In genomic region chr4:83115000-83115399, GRCh38 we compare ENCODE assay signal across 10 cellular contexts. TPM values are rescaled to one million over a fixed set of nuclear protein-coding genes. Genes with fewer than 3 reads are reported as not detected.
DNase-seq lines count a peak whose midpoint lies in the region; ATAC-seq and TF ChIP-seq lines count a peak whose summit lies in the region.
"Had no signal": no experiment of that assay in that cellular context is flagged by ENCODE, and none has a peak within 500 bp of the region (broad histone marks: within the 10 kb centered on the region; RNA-seq: fewer than 3 reads in every experiment).

No MANE protein-coding gene starts in this region.

- TF ChIP-seq CTCF in esophagus squamous epithelium (IDR thresholded peaks at IDR 0.05): no peak

- no peaks in the 10 kb centered on the region for H3K27me3 ChIP-seq in esophagus squamous epithelium
- H3K27me3 ChIP-seq: thyroid gland had no signal

- intact Hi-C loops in esophagus squamous epithelium (cut with DNase I): no loop called here

- H3K36me3 ChIP-seq in esophagus squamous epithelium: no peaks in the 10 kb centered on the region
- H3K36me3 ChIP-seq: thyroid gland had no signal

- no peaks in the 10 kb centered on the region for H3K9me3 Mint-ChIP-seq in T-helper 2 cell treated with Interferon-gamma antibody and Interleukin-4, amounts not matched to agents 5 μg/mL and 100 μg/mL, for 36 hours
- H3K9me3 Mint-ChIP-seq in stimulated activated memory B cell treated with anti-CD40 and anti-IgM and Interleukin-4, amounts not matched to agents 10 μg/mL and 1 μg/mL and 100 μg/mL, for 72 hours: no peaks in the 10 kb centered on the region

- peak overlapping the region; percentile 92 for H3K4me3 Mint-ChIP-seq in T-helper 2 cell treated with Interferon-gamma antibody and Interleukin-4, amounts not matched to agents 5 μg/mL and 100 μg/mL, for 36 hours
- H3K4me3 Mint-ChIP-seq in stimulated activated memory B cell treated with anti-CD40 and anti-IgM and Interleukin-4, amounts not matched to agents 10 μg/mL and 1 μg/mL and 100 μg/mL, for 72 hours: peak overlapping the region; percentile 81

- H3K36me3 Mint-ChIP-seq in T-helper 2 cell treated with Interferon-gamma antibody and Interleukin-4, amounts not matched to agents 5 μg/mL and 100 μg/mL, for 36 hours (ENCODE audit: low read depth): peaks cover 21% of the 10 kb centered on the region
- no peaks in the 10 kb centered on the region for H3K36me3 Mint-ChIP-seq in stimulated activated memory B cell treated with anti-CD40 and anti-IgM and Interleukin-4, amounts not matched to agents 10 μg/mL and 1 μg/mL and 100 μg/mL, for 72 hours

- no peak for DNase-seq in T-helper 2 cell treated with Interferon-gamma antibody and Interleukin-4, amounts not matched to agents 5 μg/mL and 100 μg/mL, for 36 hours (ENCODE audit: low spot score)
- DNase-seq in T-helper 2 cell (no peak), RPMI7951 (ENCODE audit: low read depth) (peak; percentile 26), esophagus squamous epithelium (lab: John Stamatoyannopoulos, UW) (no peak), inferior parietal cortex (ENCODE audit: extremely low spot score) (no peak)
- DNase-seq: aorta, thyroid gland had no signal

- peak overlapping the region in 3 of 4 donors; percentile 43 to 72 (median 52) for H3K27ac ChIP-seq in esophagus squamous epithelium
- H3K27ac ChIP-seq: thyroid gland had no signal

- H3K9me3 ChIP-seq in esophagus squamous epithelium: no peaks in the 10 kb centered on the region
- H3K9me3 ChIP-seq: thyroid gland had no signal

- peaks cover 11% of the 10 kb centered on the region for H3K27me3 Mint-ChIP-seq in T-helper 2 cell treated with Interferon-gamma antibody and Interleukin-4, amounts not matched to agents 5 μg/mL and 100 μg/mL, for 36 hours (ENCODE audit: low read depth)
- no peaks in the 10 kb centered on the region for H3K27me3 Mint-ChIP-seq in stimulated activated memory B cell treated with anti-CD40 and anti-IgM and Interleukin-4, amounts not matched to agents 10 μg/mL and 1 μg/mL and 100 μg/mL, for 72 hours

- no peak for TF ChIP-seq POLR2A in esophagus squamous epithelium (IDR thresholded peaks at IDR 0.05)

- peaks cover 51% of the 10 kb centered on the region for H3K4me1 Mint-ChIP-seq in T-helper 2 cell treated with Interferon-gamma antibody and Interleukin-4, amounts not matched to agents 5 μg/mL and 100 μg/mL, for 36 hours (ENCODE audit: low read depth)
- peaks cover 55% of the 10 kb centered on the region for H3K4me1 Mint-ChIP-seq in stimulated activated memory B cell treated with anti-CD40 and anti-IgM and Interleukin-4, amounts not matched to agents 10 μg/mL and 1 μg/mL and 100 μg/mL, for 72 hours

- ATAC-seq in stimulated activated memory B cell treated with anti-CD40 and anti-IgM and Interleukin-4, amounts not matched to agents 10 μg/mL and 1 μg/mL and 100 μg/mL, for 72 hours: no peak
- ATAC-seq in GM21576 (IDR thresholded peaks at IDR 0.05; ENCODE audit: unreplicated experiment): no peak
- no peak for ATAC-seq in activated CD4-positive, CD25-positive, alpha-beta regulatory T cell treated with anti-CD3 and anti-CD28 coated beads, Interleukin-2, amount 50 U/mL, for 24 hours

- H3K4me3 ChIP-seq in esophagus squamous epithelium: peak overlapping the region in 2 of 4 donors; percentile 23 to 28
- H3K4me3 ChIP-seq: thyroid gland had no signal

- H3K27ac Mint-ChIP-seq in T-helper 2 cell treated with Interferon-gamma antibody and Interleukin-4, amounts not matched to agents 5 μg/mL and 100 μg/mL, for 36 hours: peak overlapping the region; percentile 79
- peak overlapping the region; percentile 96 for H3K27ac Mint-ChIP-seq in stimulated activated memory B cell treated with anti-CD40 and anti-IgM and Interleukin-4, amounts not matched to agents 10 μg/mL and 1 μg/mL and 100 μg/mL, for 72 hours

- H3K4me1 ChIP-seq in esophagus squamous epithelium: peaks cover 0 to 32% (median 0%) of the 10 kb centered on the region in 3 donors
- H3K4me1 ChIP-seq: thyroid gland had no signal

RNA-seq across cellular contexts. Expression of gene PLAC8, which starts 0.5 kb away (rescaled TPM):
- total RNA-seq in RPMI7951 (2014; rRNA removed; shearing (Covaris generic)): 0.39 and 0.96 TPM in 2 replicates
- 100 to 1,000 TPM in 1 of 4 donors, 10 to 100 TPM in 3; 17.6 to 130 (median 72.1) TPM for total RNA-seq in esophagus squamous epithelium
